13 cellular contexts compared by ENCODE assay signal in the genomic region with DNA sequence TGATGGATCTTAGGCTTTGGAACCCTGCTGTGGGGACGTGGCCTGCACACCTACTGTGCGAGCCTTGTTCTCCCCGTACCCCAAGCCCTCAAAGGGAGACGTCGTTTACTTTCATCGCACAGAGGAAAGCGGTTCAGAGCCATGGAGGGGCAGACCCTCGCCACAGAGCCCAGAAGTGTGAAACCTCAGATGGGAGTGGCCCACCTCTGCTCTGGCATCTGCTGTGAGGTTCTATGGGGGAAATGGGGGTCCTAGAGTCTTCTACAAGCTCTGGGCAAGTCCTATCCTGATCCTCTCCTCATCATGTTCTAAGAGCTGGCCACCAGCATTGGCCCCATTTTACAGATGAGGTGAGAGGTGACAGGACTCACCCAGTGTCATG. TPM values are rescaled to one million over a fixed set of nuclear protein-coding genes. Genes with fewer than 3 reads are reported as not detected.
DNase-seq lines count a peak whose midpoint lies in the region; ATAC-seq and TF ChIP-seq lines count a peak whose summit lies in the region.
"Had no signal": no experiment of that assay in that cellular context is flagged by ENCODE, and none has a peak within 500 bp of the region (broad histone marks: within the 10 kb centered on the region; RNA-seq: fewer than 3 reads in every experiment).

No MANE protein-coding gene starts in this region.

- H3K36me3 ChIP-seq in CD4-positive, alpha-beta memory T cell (ENCODE audit: insufficient read depth, low read length), result no peaks in the 10 kb centered on the region
- H3K36me3 ChIP-seq in MM.1S (replicated peaks; ENCODE audit: insufficient read depth, low read length), result no peaks in the 10 kb centered on the region
- H3K36me3 ChIP-seq in colonic mucosa, result no peaks in the 10 kb centered on the region

- DNase-seq in CD4-positive, alpha-beta memory T cell, result peak in 4 of 5 donors; percentile 26 to 47 (median 38)
- DNase-seq in MM.1S (no peak), colonic mucosa (no peak), nephron progenitor cell (no peak), cerebellar nuclear complex (lab: John Stamatoyannopoulos, UW) (no peak), amygdala (lab: John Stamatoyannopoulos, UW) (no peak), OCI-M1 (lab: John Stamatoyannopoulos, UW) (no peak)
- DNase-seq: NCI-H2171, SK-N-SH had no signal

- no peak overlapping the region for H3K9ac ChIP-seq in MM.1S (ENCODE audit: low read length)
- H3K9ac ChIP-seq in colonic mucosa (ENCODE audit: low read depth in 2 of 2, low read length in 2 of 2), result peak overlapping the region in 1 of 2 donors; percentile 95
- H3K9ac ChIP-seq: SK-N-SH had no signal

- H3K79me2 ChIP-seq in MM.1S (ENCODE audit: low read length), result peaks cover 7% of the 10 kb centered on the region

- no peak for ATAC-seq in GM19397 (IDR thresholded peaks at IDR 0.05; ENCODE audit: unreplicated experiment)

- H3K9me2 ChIP-seq in MM.1S (replicated peaks; ENCODE audit: insufficient read depth, low read length), result no peaks in the 10 kb centered on the region
- H3K9me2 ChIP-seq: SK-N-SH had no signal

- CTCF ChIA-PET in CD4-positive, alpha-beta memory T cell (lab: Charles Lee; ENCODE audit: partially characterized antibody), result interaction anchor here (2.0 to 3.9 kb wide), 2 partner anchors 11 to 93 kb away, joined by 11 to 40 read pairs; a partner anchor contains a TSS

- H3K4me3 Mint-ChIP-seq in CD4-positive, alpha-beta memory T cell, result peak overlapping the region; percentile 83 to 97 (median 92)
- H3K4me3 Mint-ChIP-seq in nephron progenitor cell, result peak overlapping the region; percentile 81

- H3K4me1 ChIP-seq in CD4-positive, alpha-beta memory T cell (ENCODE audit: insufficient read depth, low read length), result peaks cover 66% of the 10 kb centered on the region
- peaks cover 21% of the 10 kb centered on the region for H3K4me1 ChIP-seq in MM.1S (ENCODE audit: low read length)
- H3K4me1 ChIP-seq in colonic mucosa, result peaks cover 9% of the 10 kb centered on the region

- peaks cover 42 to 79% (median 55%) of the 10 kb centered on the region in 4 donors for H3K4me1 Mint-ChIP-seq in CD4-positive, alpha-beta memory T cell
- H3K4me1 Mint-ChIP-seq in nephron progenitor cell, result peaks cover 62% of the 10 kb centered on the region

- H3K9me3 Mint-ChIP-seq in CD4-positive, alpha-beta memory T cell, result peaks cover 0 to 4% (median 0%) of the 10 kb centered on the region in 8 donors
- H3K9me3 Mint-ChIP-seq in nephron progenitor cell, result no peaks in the 10 kb centered on the region

- H3F3A ChIP-seq in MM.1S (ENCODE audit: insufficient read depth, low read length), result peaks cover 27% of the 10 kb centered on the region

- intact Hi-C loops in CD4-positive, alpha-beta memory T cell (cut with micrococcal nuclease), result no loop called here
- intact Hi-C loops in colonic mucosa (cut with DNase I), result no loop called here

- TF ChIP-seq CTCF in MM.1S (IDR thresholded peaks at IDR 0.05; ENCODE audit: low read length), result no peak
- TF ChIP-seq CTCF in colonic mucosa (IDR thresholded peaks at IDR 0.05), result no peak
- TF ChIP-seq CTCF in nephron progenitor cell (IDR thresholded peaks at IDR 0.05), result no peak

- POLR2A ChIA-PET in CD4-positive, alpha-beta memory T cell (lab: Charles Lee; ENCODE audit: partially characterized antibody), result interaction anchor here (0.7 to 20.1 kb wide), 7 partner anchors 11 to 180 kb away, joined by 3 to 533 read pairs (median 22); a partner anchor contains a TSS

- peaks cover 0 to 20% of the 10 kb centered on the region in 2 donors for H3K36me3 Mint-ChIP-seq in CD4-positive, alpha-beta memory T cell
- no peaks in the 10 kb centered on the region for H3K36me3 Mint-ChIP-seq in nephron progenitor cell (ENCODE audit: low read depth)

- no peaks in the 10 kb centered on the region for H4K20me1 ChIP-seq in MM.1S (ENCODE audit: insufficient read depth, low read length)

- peak overlapping the region; percentile 57; the same call in 1 of the 2 replicates for H2AFZ ChIP-seq in MM.1S (ENCODE audit: low read length)

- no peaks in the 10 kb centered on the region for H3K27me3 Mint-ChIP-seq in CD4-positive, alpha-beta memory T cell
- peaks cover 17% of the 10 kb centered on the region for H3K27me3 Mint-ChIP-seq in nephron progenitor cell (ENCODE audit: low read depth, poor library complexity)

- peak overlapping the region; percentile 93 for H3K4me2 ChIP-seq in MM.1S (ENCODE audit: low read depth, low read length)

- H3K4me3 ChIP-seq in CD4-positive, alpha-beta memory T cell (ENCODE audit: low read length in 2 of 2), result peak overlapping the region; percentile 53 to 81
- H3K4me3 ChIP-seq in MM.1S (ENCODE audit: low read length) (no peak overlapping the region), colonic mucosa (no peak overlapping the region)
- H3K4me3 ChIP-seq: lung had no signal

- H3K27ac ChIP-seq in CD4-positive, alpha-beta memory T cell (ENCODE audit: low read depth, low read length), result peak overlapping the region; percentile 86
- H3K27ac ChIP-seq in MM.1S (ENCODE audit: low read length) (peak overlapping the region; percentile 60; the same call in 1 of the 2 replicates), colonic mucosa (peak overlapping the region; percentile 79)

- peak overlapping the region; percentile 95 to 100 (median 98) for H3K27ac Mint-ChIP-seq in CD4-positive, alpha-beta memory T cell
- H3K27ac Mint-ChIP-seq in nephron progenitor cell, result peak overlapping the region; percentile 44

- no peaks in the 10 kb centered on the region for H3K27me3 ChIP-seq in CD4-positive, alpha-beta memory T cell (ENCODE audit: insufficient read depth, low read length)
- H3K27me3 ChIP-seq in MM.1S (replicated peaks; ENCODE audit: insufficient read depth, low read length), result no peaks in the 10 kb centered on the region
- H3K27me3 ChIP-seq in colonic mucosa, result no peaks in the 10 kb centered on the region

- H3K9me3 ChIP-seq in CD4-positive, alpha-beta memory T cell (ENCODE audit: control insufficient read depth in 1 of 2, low read length in 2 of 2), result no peaks in the 10 kb centered on the region
- H3K9me3 ChIP-seq in MM.1S (replicated peaks; ENCODE audit: insufficient read depth, low read length) (no peaks in the 10 kb centered on the region), colonic mucosa (no peaks in the 10 kb centered on the region)
- H3K9me3 ChIP-seq: SK-N-SH had no signal

RNA-seq across cellular contexts. Expression of a gene that starts 3.7 kb away (rescaled TPM):
- total RNA-seq in CD4-positive, alpha-beta memory T cell, result 100 to 1,000 TPM; 247 to 262 TPM
- polyA plus RNA-seq in CD4-positive, alpha-beta memory T cell, result 1 to 10 TPM; 1.1 to 7.1 TPM
- 10 to 100 TPM; 58.2 to 67.5 TPM for total RNA-seq in colonic mucosa

RNA-seq across cellular contexts. Expression of a gene that starts 8.2 kb away (rescaled TPM):
- total RNA-seq in CD4-positive, alpha-beta memory T cell, result 1 to 10 TPM; 2.9 TPM
- polyA plus RNA-seq in CD4-positive, alpha-beta memory T cell, result not detected
- 10 to 100 TPM; 42.8 to 60.2 TPM for total RNA-seq in colonic mucosa
- total RNA-seq: epithelial cell of proximal tubule, urinary bladder had no signal
- polyA plus RNA-seq: SK-N-SH, urinary bladder had no signal

Comparison
In these comparisons a context has a peak if more than half of its experiments do, and no peak if none do; other contexts are left out.
1. DNase-seq: peak in CD4-positive, alpha-beta memory T cell (4 of 5); none in MM.1S (single experiment), colonic mucosa (single experiment), nephron progenitor cell (single experiment), cerebellar nuclear complex (0 of 2), amygdala (0 of 56) and OCI-M1 (single experiment).
2. H3K4me3 ChIP-seq: peak in CD4-positive, alpha-beta memory T cell (2 of 2); none in MM.1S (single experiment) and colonic mucosa (single experiment).
3. RNA of a gene that starts 8.2 kb away (total RNA-seq): 42.8 to 60.2 TPM in colonic mucosa; 2.9 TPM in CD4-positive, alpha-beta memory T cell; every median in the first group is over 10 times any median in the second.
4. Peak in every context shown above with its lines, with median percentiles within 50 percentile points of each other: H3K27ac ChIP-seq.